Comparison of ENCODE assay signal across 14 cellular contexts in the genomic region with DNA sequence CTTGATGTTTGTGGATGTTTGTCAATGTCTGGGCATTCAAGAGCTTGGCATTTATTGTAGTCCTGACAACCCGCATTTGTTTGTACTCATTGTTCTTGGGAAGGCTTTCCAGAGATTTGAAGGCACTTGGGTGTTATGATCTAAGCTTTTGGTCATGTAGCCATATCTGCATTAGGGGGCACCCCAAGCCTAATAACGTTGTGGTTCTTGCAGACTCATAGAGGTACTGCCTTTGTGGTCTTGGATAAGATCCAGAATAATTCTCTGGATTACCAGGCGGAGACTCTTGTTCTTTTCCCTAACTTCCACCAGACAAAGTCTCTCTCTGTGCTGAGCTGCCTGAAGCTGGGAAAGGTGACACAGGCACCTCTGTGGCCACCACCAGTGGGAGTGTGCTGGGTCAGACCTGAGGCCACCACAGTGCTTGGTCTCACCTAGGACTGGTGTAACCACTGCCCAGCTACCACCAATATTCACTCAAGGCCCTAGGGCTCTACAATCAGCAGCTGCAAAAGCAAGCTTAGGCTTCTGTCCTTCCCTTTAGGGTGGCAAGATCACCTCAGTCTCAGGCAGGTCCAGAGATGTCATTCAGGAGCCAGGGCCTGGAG.
DNase-seq lines count a peak whose midpoint lies in the region; ATAC-seq and TF ChIP-seq lines count a peak whose summit lies in the region.
"Had no signal": no experiment of that assay in that cellular context is flagged by ENCODE, and none has a peak within 500 bp of the region (broad histone marks: within the 10 kb centered on the region; RNA-seq: fewer than 3 reads in every experiment).

No MANE protein-coding gene starts in this region.

- TF ChIP-seq CTCF in fibroblast of lung (conservative IDR thresholded peaks at IDR 0.05 in 1 of 2, IDR thresholded peaks at IDR 0.05 in 1 of 2; ENCODE audit: low read depth in 1 of 2, low read length in 2 of 2) = peak; percentile 44 to 55

- no peaks in the 10 kb centered on the region for H4K20me1 ChIP-seq in fibroblast of lung (ENCODE audit: control insufficient read depth, extremely low read depth, insufficient read depth, low read length)

- H3K27ac ChIP-seq in fibroblast of lung (ENCODE audit: insufficient read depth, low read length) = no peak overlapping the region
- H3K27ac ChIP-seq: 22Rv1, SJCRH30 had no signal

- H3K36me3 ChIP-seq in fibroblast of lung (ENCODE audit: control insufficient read depth, insufficient read depth, low read length) = no peaks in the 10 kb centered on the region
- H3K36me3 ChIP-seq: SJCRH30 had no signal

- no peak overlapping the region for H2AFZ ChIP-seq in fibroblast of lung (ENCODE audit: low read length)

- H3K4me2 ChIP-seq in fibroblast of lung (ENCODE audit: extremely low read depth, insufficient read depth, low read length) = no peak overlapping the region

- DNase-seq in DMS 273 (lab: John Stamatoyannopoulos, UW; ENCODE audit: unreplicated experiment) = peak; percentile 25
- DNase-seq in DMS 273 treated with DMSO at 0.1 percent for 48 hours (lab: John Stamatoyannopoulos, UW) = no peak
- peak; percentile 6 to 48 for DNase-seq in NCI-H526 (lab: John Stamatoyannopoulos, UW)
- peak; percentile 77 to 86 for DNase-seq in fibroblast of lung (ENCODE audit: low read depth in 2 of 2)
- peak; percentile 16 for DNase-seq in renal cortical epithelial cell (ENCODE audit: low read depth)
- no peak for DNase-seq in stimulated activated naive CD8-positive, alpha-beta T cell treated with anti-CD3 and anti-CD28 coated beads, Interleukin-15, Interleukin-2, amounts not matched to agents 100 U/mL and 50 U/mL, for 24 hours
- DNase-seq in GM19238 (ENCODE audit: insufficient read length, low spot score) = no peak
- DNase-seq: activated CD4-positive, alpha-beta T cell treated with anti-CD3 and anti-CD28 coated beads, Interleukin-2, amount 10 ng/mL, durations not matched to agents 7 days and 5 days; activated naive CD4-positive, alpha-beta T cell treated with anti-CD3 and anti-CD28 coated beads for 36 hours; NCI-H187 treated with DMSO at 0.1 percent for 48 hours; right cardiac atrium had no signal

- H3K9ac ChIP-seq in fibroblast of lung (ENCODE audit: insufficient read depth, low read length) = no peak overlapping the region

- H3K27me3 ChIP-seq in fibroblast of lung (ENCODE audit: control insufficient read depth, insufficient read depth, low read length) = no peaks in the 10 kb centered on the region
- H3K27me3 ChIP-seq: SJCRH30 had no signal

- no peaks in the 10 kb centered on the region for H3K9me3 ChIP-seq in fibroblast of lung (ENCODE audit: control insufficient read depth, insufficient read depth, low read depth, low read length)
- H3K9me3 ChIP-seq: SJCRH30 had no signal

- ATAC-seq in HG02759 (IDR thresholded peaks at IDR 0.05; ENCODE audit: unreplicated experiment) = no peak
- ATAC-seq in stimulated activated naive CD8-positive, alpha-beta T cell treated with anti-CD3 and anti-CD28 coated beads, Interleukin-15, Interleukin-2, amounts not matched to agents 100 U/mL and 50 U/mL, for 24 hours = no peak
- ATAC-seq: right cardiac atrium had no signal

- H3K4me1 ChIP-seq in fibroblast of lung (ENCODE audit: control insufficient read depth, extremely low read depth, insufficient read depth, low read length) = peaks cover 3% of the 10 kb centered on the region
- H3K4me1 ChIP-seq: SJCRH30 had no signal

- no peak overlapping the region for H3K4me3 ChIP-seq in fibroblast of lung (replicated peaks in 1 of 4; ENCODE audit: control extremely low read depth in 1 of 4, insufficient read depth in 1 of 4, low read depth in 3 of 4, low read length in 4 of 4)
- H3K4me3 ChIP-seq: SJCRH30 had no signal

- no peaks in the 10 kb centered on the region for H3K79me2 ChIP-seq in fibroblast of lung (ENCODE audit: control insufficient read depth, insufficient read depth, low read length)

Comparison
In these comparisons a context has a peak if more than half of its experiments do, and no peak if none do; other contexts are left out.
1. DNase-seq: peak in DMS 273 (single experiment), NCI-H526 (2 of 2), fibroblast of lung (2 of 2) and renal cortical epithelial cell (single experiment); none in DMS 273 treated with DMSO at 0.1 percent for 48 hours (single experiment), stimulated activated naive CD8-positive, alpha-beta T cell treated with anti-CD3 and anti-CD28 coated beads, Interleukin-15, Interleukin-2, amounts not matched to agents 100 U/mL and 50 U/mL, for 24 hours (single experiment) and GM19238 (single experiment).